Comparison of ENCODE assay signal across 8 cellular contexts in genomic region chr15:40906947-40907802, GRCh38. TPM values are rescaled to one million over a fixed set of nuclear protein-coding genes. Genes with fewer than 3 reads are reported as not detected.
A peak's percentile ranks its signal among the peaks of the same experiment; 100 is the strongest.
DNase-seq lines count a peak whose midpoint lies in the region; ATAC-seq and FAIRE-seq lines count a peak whose summit lies in the region.

No MANE protein-coding gene starts in this region.

- peak; percentile 57 for ATAC-seq in Right ventricle myocardium superior (ENCODE audit: poor library complexity)

- peak; percentile 16 for DNase-seq in NCI-H1694 (lab: John Stamatoyannopoulos, UW)
- no peak for DNase-seq in NCI-H1694 treated with DMSO at 0.1 percent for 48 hours (lab: John Stamatoyannopoulos, UW)
- peak; percentile 52 for DNase-seq in NCI-H510A (lab: John Stamatoyannopoulos, UW)
- DNase-seq in activated gamma-delta T cell treated with anti-CD3 and anti-CD28 coated beads, Interleukin-2, amount 50 U/mL, for 16 hours (ENCODE audit: low read depth), result peak; percentile 48
- DNase-seq in Right ventricle myocardium superior, result peak; percentile 84
- no peak for DNase-seq in foreskin melanocyte
- DNase-seq in urothelium cell line (ENCODE audit: low spot score), result no peak

- H3K27ac ChIP-seq in rectal smooth muscle tissue (ENCODE audit: low read depth, low read length), result peak overlapping the region; percentile 84

- peaks cover 10% of the 10 kb centered on the region for H3K4me1 ChIP-seq in rectal smooth muscle tissue (ENCODE audit: control insufficient read depth, insufficient read depth, low read length)

- peaks cover 13% of the 10 kb centered on the region for H3K36me3 ChIP-seq in rectal smooth muscle tissue (ENCODE audit: control insufficient read depth, insufficient read depth, low read length)

- H3K4me3 ChIP-seq in rectal smooth muscle tissue (ENCODE audit: low read length), result peak overlapping the region; percentile 78

- no peak for FAIRE-seq in urothelium cell line (lab: Jason Lieb, UNC)

- no peaks in the 10 kb centered on the region for H3K27me3 ChIP-seq in rectal smooth muscle tissue (ENCODE audit: control insufficient read depth, insufficient read depth, low read length)

- peak overlapping the region; percentile 93 for H3K9ac ChIP-seq in rectal smooth muscle tissue (ENCODE audit: low read length)

- intact Hi-C loops in Right ventricle myocardium superior (cut with DNase I), result loop anchor here (2.0 to 5.0 kb wide), 2 partner anchors 35 to 116 kb away; no protein-coding TSS in a partner anchor

RNA-seq across cellular contexts. Expression of gene VPS18, which starts 12.9 kb away (rescaled TPM):
- total RNA-seq in Right ventricle myocardium superior, result 18.4 TPM

RNA-seq across cellular contexts. Expression of gene DLL4, which starts 22.0 kb away (rescaled TPM):
- 10.7 TPM for total RNA-seq in Right ventricle myocardium superior

RNA-seq across cellular contexts. Expression of gene RHOV, which starts 33.1 kb away (rescaled TPM):
- total RNA-seq in Right ventricle myocardium superior, result not detected

RNA-seq across cellular contexts. Expression of gene CHAC1, which starts 46.1 kb away (rescaled TPM):
- total RNA-seq in Right ventricle myocardium superior, result 0.46 TPM

Comparison
In these comparisons a context has a peak if more than half of its experiments do, and no peak if none do; other contexts are left out.
1. DNase-seq: peak in NCI-H1694 (single experiment), NCI-H510A (single experiment), activated gamma-delta T cell treated with anti-CD3 and anti-CD28 coated beads, Interleukin-2, amount 50 U/mL, for 16 hours (single experiment) and Right ventricle myocardium superior (single experiment); none in NCI-H1694 treated with DMSO at 0.1 percent for 48 hours (single experiment), foreskin melanocyte (single experiment) and urothelium cell line (single experiment).